27 cellular contexts compared by ENCODE assay signal in genomic region chr3:8540456-8540855, GRCh38. TPM values are rescaled to one million over a fixed set of nuclear protein-coding genes. Genes with fewer than 3 reads are reported as not detected.
DNase-seq lines count a peak whose midpoint lies in the region; ATAC-seq, FAIRE-seq and TF ChIP-seq lines count a peak whose summit lies in the region.
"Had no signal": no experiment of that assay in that cellular context is flagged by ENCODE, and none has a peak within 500 bp of the region (broad histone marks: within the 10 kb centered on the region; RNA-seq: fewer than 3 reads in every experiment).

No MANE protein-coding gene starts in this region.

- peak; percentile 52 for DNase-seq in CMK (ENCODE audit: low read depth)
- DNase-seq in Kasumi-1 (lab: John Stamatoyannopoulos, UW) = peak; percentile 4 to 6
- peak; percentile 64 for DNase-seq in endothelial cell of umbilical vein (ENCODE audit: low read depth, low spot score)
- no peak for DNase-seq in psoas muscle
- DNase-seq in NCI-H345 (lab: John Stamatoyannopoulos, UW) = no peak
- DNase-seq in activated naive CD4-positive, alpha-beta T cell treated with anti-CD3 and anti-CD28 coated beads, Interleukin-2, amount 50 U/mL, for 72 hours (ENCODE audit: low spot score in 2 of 2) = no peak
- DNase-seq in T-helper 2 cell = no peak
- DNase-seq in activated effector memory CD4-positive, alpha-beta T cell treated with Interleukin-2 at 50 U/mL for 16 hours = no peak
- DNase-seq: activated CD4-positive, alpha-beta T cell treated with anti-CD3 and anti-CD28 coated beads, Interleukin-2, amount 50 U/mL, for 48 hours; activated CD8-positive, alpha-beta memory T cell treated with anti-CD3 and anti-CD28 coated beads, Interleukin-2, amount 50 U/mL, for 48 hours; DMS79 treated with DMSO at 0.1 percent for 48 hours; effector CD4-positive, alpha-beta T cell; erythroblast; hippocampal formation; Karpas-422; left ventricle myocardium superior; NCI-H1694; NCI-H748 treated with DMSO at 0.1 percent for 48 hours; SK-N-SH; stimulated activated CD4-positive, alpha-beta T cell treated with anti-CD3 and anti-CD28 coated beads, Interleukin-1b, Interleukin-23, amount 100 ng/mL, for 48 hours; T-helper 17 cell had no signal

- H3K27ac ChIP-seq in endothelial cell of umbilical vein (ENCODE audit: insufficient read depth, low read depth, low read length) (peak overlapping the region; percentile 3), psoas muscle (peak overlapping the region; percentile 68)
- H3K27ac ChIP-seq: neural progenitor cell, VCaP had no signal

- H3K36me3 ChIP-seq in endothelial cell of umbilical vein (ENCODE audit: control insufficient read depth in 2 of 2, extremely low read depth in 1 of 2, insufficient read depth in 2 of 2, low read length in 2 of 2) (peaks cover 0 to 1% of the 10 kb centered on the region in 2 experiments), psoas muscle (ENCODE audit: insufficient read depth in 1 of 2, low read depth in 1 of 2) (peaks cover 20 to 93% of the 10 kb centered on the region in 2 donors)
- H3K36me3 ChIP-seq: neural progenitor cell had no signal

- intact Hi-C loops in endothelial cell of umbilical vein (cut with micrococcal nuclease) = loop anchor here (1.0 kb wide), 1 partner anchor 96 kb away; no protein-coding TSS in a partner anchor
- intact Hi-C loops in psoas muscle (cut with DNase I) = no loop called here

- no peaks in the 10 kb centered on the region for H3K9me3 Mint-ChIP-seq in activated naive CD4-positive, alpha-beta T cell treated with anti-CD3 and anti-CD28 coated beads, Interleukin-2, amount 50 U/mL, for 72 hours
- H3K9me3 Mint-ChIP-seq: activated T-helper 17 cell treated with anti-CD3 and anti-CD28 coated beads, Interleukin-2, amount 50 U/mL, for 72 hours; neural progenitor cell had no signal

- no peak overlapping the region for H3K9ac ChIP-seq in endothelial cell of umbilical vein (replicated peaks; ENCODE audit: extremely low read depth, insufficient read depth, low read length)
- H3K9ac ChIP-seq: neural progenitor cell, SK-N-SH had no signal

- peaks cover 16% of the 10 kb centered on the region for H3K4me1 ChIP-seq in endothelial cell of umbilical vein (ENCODE audit: control insufficient read depth, extremely low read depth, insufficient read depth, low read length)
- H3K4me1 ChIP-seq in psoas muscle = peaks cover 26% of the 10 kb centered on the region
- H3K4me1 ChIP-seq: neural progenitor cell had no signal

- BruUV-seq in endothelial cell of umbilical vein (replicated peaks; lab: Mats Ljungman, UMichigan) = no TSS peak

- no peak for TF ChIP-seq POLR2A in endothelial cell of umbilical vein (IDR thresholded peaks at IDR 0.05; ENCODE audit: low read depth, low read length)

- H3K9me1 ChIP-seq in endothelial cell of umbilical vein (replicated peaks; ENCODE audit: control insufficient read depth, extremely low read depth, insufficient read depth, low read length) = no peaks in the 10 kb centered on the region

- dilution Hi-C loops in endothelial cell of umbilical vein (cut with MboI; ENCODE audit: extremely low pct_ligation_motif_present, low sequenced_read_pairs) = no loop called here

- no peak overlapping the region for H3K27ac Mint-ChIP-seq in activated naive CD4-positive, alpha-beta T cell treated with anti-CD3 and anti-CD28 coated beads, Interleukin-2, amount 50 U/mL, for 72 hours
- H3K27ac Mint-ChIP-seq: activated naive CD8-positive, alpha-beta T cell; activated T-helper 17 cell treated with anti-CD3 and anti-CD28 coated beads, Interleukin-2, amount 50 U/mL, for 72 hours; neural progenitor cell; T-helper 17 cell had no signal

- no peaks in the 10 kb centered on the region for H4K20me1 ChIP-seq in endothelial cell of umbilical vein (replicated peaks; ENCODE audit: control insufficient read depth, extremely low read depth, insufficient read depth, low read length)

- H3K79me2 ChIP-seq in endothelial cell of umbilical vein (ENCODE audit: control insufficient read depth, insufficient read depth, low read length) = no peaks in the 10 kb centered on the region

- CTCF ChIA-PET in endothelial cell of umbilical vein (lab: Charles Lee) = interaction anchor here (1.5 to 1.7 kb wide), 3 partner anchors 39 to 98 kb away, joined by 4 to 7 read pairs (median 7); partner anchors contain the start of gene LMCD1

- POLR2A ChIA-PET in endothelial cell of umbilical vein (lab: Charles Lee) = no interaction called here

- no peaks in the 10 kb centered on the region for H3K36me3 Mint-ChIP-seq in activated naive CD4-positive, alpha-beta T cell treated with anti-CD3 and anti-CD28 coated beads, Interleukin-2, amount 50 U/mL, for 72 hours
- H3K36me3 Mint-ChIP-seq: activated naive CD8-positive, alpha-beta T cell had no signal

- H3K4me2 ChIP-seq in endothelial cell of umbilical vein (ENCODE audit: insufficient read depth, low read length) = no peak overlapping the region
- H3K4me2 ChIP-seq: neural progenitor cell, SK-N-SH had no signal

- H3K4me3 ChIP-seq in endothelial cell of umbilical vein (replicated peaks in 1 of 3; ENCODE audit: insufficient read depth in 1 of 3, low read depth in 1 of 3, low read length in 3 of 3) (no peak overlapping the region), psoas muscle (no peak overlapping the region)
- H3K4me3 ChIP-seq: GM12878, neural progenitor cell had no signal

- ATAC-seq in psoas muscle = peak in 1 of 4 donors; percentile 10
- no peak for ATAC-seq in activated naive CD4-positive, alpha-beta T cell treated with anti-CD3 and anti-CD28 coated beads, Interleukin-2, amount 50 U/mL, for 72 hours
- ATAC-seq: activated T-helper 17 cell treated with anti-CD3 and anti-CD28 coated beads, Interleukin-2, amount 50 U/mL, for 72 hours; GM12878; left ventricle myocardium superior; T-helper 17 cell had no signal

- no peak for TF ChIP-seq CTCF in endothelial cell of umbilical vein (IDR thresholded peaks at IDR 0.05; ENCODE audit: extremely low read depth in 1 of 2, insufficient read depth in 1 of 2, low read depth in 1 of 2, low read length in 2 of 2)
- no peak for TF ChIP-seq CTCF in psoas muscle (IDR thresholded peaks at IDR 0.05)

- WGBS in psoas muscle, 3 donors = 57 to 70% (median 60%) methylated on average over 6 of the region's 6 CpGs

- H3K27me3 ChIP-seq in endothelial cell of umbilical vein (ENCODE audit: control insufficient read depth in 2 of 2, insufficient read depth in 2 of 2, low read length in 2 of 2) (no peaks in the 10 kb centered on the region), psoas muscle (ENCODE audit: insufficient read depth in 3 of 3, low read length in 2 of 3) (no peaks in the 10 kb centered on the region)
- H3K27me3 ChIP-seq: neural progenitor cell had no signal

- H3K9me3 ChIP-seq in endothelial cell of umbilical vein (replicated peaks; ENCODE audit: control insufficient read depth, insufficient read depth, low read length) = no peaks in the 10 kb centered on the region
- no peaks in the 10 kb centered on the region for H3K9me3 ChIP-seq in psoas muscle
- H3K9me3 ChIP-seq: SK-N-SH had no signal

- peak; percentile 82 for FAIRE-seq in endothelial cell of umbilical vein (lab: Jason Lieb, UNC)
- FAIRE-seq: GM12878, HTR-8/SVneo had no signal

- H2AFZ ChIP-seq in endothelial cell of umbilical vein (ENCODE audit: low read depth, low read length) = no peak overlapping the region
- H2AFZ ChIP-seq: neural progenitor cell had no signal

TF ChIP-seq in endothelial cell of umbilical vein, 7 proteins besides CTCF, POLR2A, EP300 and RAD21:
- no peak for TF ChIP-seq POLR2AphosphoS5 (IDR thresholded peaks at IDR 0.05; ENCODE audit: insufficient read depth, low read depth, low read length)
- no peak for TF ChIP-seq JUN (IDR thresholded peaks at IDR 0.05; ENCODE audit: borderline replicate concordance, insufficient read depth, insufficient read length, low read depth)
- TF ChIP-seq FOS (IDR thresholded peaks at IDR 0.05; ENCODE audit: borderline replicate concordance, insufficient read depth, low read length) = no peak
- peak; percentile 49 for TF ChIP-seq GATA2 (IDR thresholded peaks at IDR 0.05; ENCODE audit: insufficient read depth, insufficient read length, low read depth, low read length)
- TF ChIP-seq, protein P1, sequence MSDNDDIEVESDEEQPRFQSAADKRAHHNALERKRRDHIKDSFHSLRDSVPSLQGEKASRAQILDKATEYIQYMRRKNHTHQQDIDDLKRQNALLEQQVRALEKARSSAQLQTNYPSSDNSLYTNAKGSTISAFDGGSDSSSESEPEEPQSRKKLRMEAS (IDR thresholded peaks at IDR 0.05; ENCODE audit: insufficient read depth, insufficient read length) = no peak
- no peak for TF ChIP-seq MYC (IDR thresholded peaks at IDR 0.05; ENCODE audit: low read depth, low read length)
- TF ChIP-seq EZH2 (IDR thresholded peaks at IDR 0.05; ENCODE audit: borderline replicate concordance, low read depth, low read length, severe bottlenecking) = no peak

RNA-seq across cellular contexts. Expression of gene LMCD1, which starts 38.8 kb away (rescaled TPM):
- total RNA-seq in endothelial cell of umbilical vein = 11.1 and 14.5 TPM in 2 replicates
- 7.6 and 11.4 TPM in 2 replicates for polyA plus RNA-seq in endothelial cell of umbilical vein
- polyA plus RNA-seq in endothelial cell of umbilical vein (2011; cell fraction: cytosol; rRNA removed) = 10.9 and 12.3 TPM in 2 replicates
- 11.8 and 12.1 TPM in 2 replicates for polyA plus RNA-seq in endothelial cell of umbilical vein (2011; cell fraction: nucleus; rRNA removed)
- polyA plus RNA-seq in endothelial cell of umbilical vein (2012) = 11.6 and 15.5 TPM in 2 replicates
- 5.8 and 12.4 TPM in 2 replicates for polyA minus RNA-seq in endothelial cell of umbilical vein
- polyA minus RNA-seq in endothelial cell of umbilical vein (2011; cell fraction: cytosol; rRNA and poly(A)+ RNA removed) = not detected
- polyA minus RNA-seq in endothelial cell of umbilical vein (2011; cell fraction: nucleus; rRNA and poly(A)+ RNA removed) = 10.3 and 13.6 TPM in 2 replicates
- total RNA-seq in psoas muscle = 1,000 to 10,000 TPM in 1 of 4 donors, 100 to 1,000 TPM in 3; 340 to 1,074 (median 476) TPM
- 1,000 to 10,000 TPM in 1 of 3 donors, 100 to 1,000 TPM in 1, 10 to 100 TPM in 1; 83.0 to 1,120 (median 129) TPM for polyA plus RNA-seq in psoas muscle
- total RNA-seq in activated naive CD4-positive, alpha-beta T cell treated with anti-CD3 and anti-CD28 coated beads, Interleukin-2, amount 50 U/mL, for 72 hours = 1 to 10 TPM; 1.3 to 2.5 TPM

Comparison
In these comparisons a context has a peak if more than half of its experiments do, and no peak if none do; other contexts are left out.
1. DNase-seq: peak in CMK (single experiment), Kasumi-1 (2 of 2) and endothelial cell of umbilical vein (single experiment); none in psoas muscle (0 of 2), NCI-H345 (single experiment), activated naive CD4-positive, alpha-beta T cell treated with anti-CD3 and anti-CD28 coated beads, Interleukin-2, amount 50 U/mL, for 72 hours (0 of 2), T-helper 2 cell (0 of 5) and activated effector memory CD4-positive, alpha-beta T cell treated with Interleukin-2 at 50 U/mL for 16 hours (single experiment).
2. RNA of gene LMCD1, which starts 38.8 kb away (total RNA-seq): 340 to 1,074 TPM in psoas muscle; 11.1 to 14.5 TPM in endothelial cell of umbilical vein and 1.3 to 2.5 TPM in activated naive CD4-positive, alpha-beta T cell treated with anti-CD3 and anti-CD28 coated beads, Interleukin-2, amount 50 U/mL, for 72 hours; every median in the first group is over 10 times any median in the second.